Comparison of ENCODE assay signal across 8 cellular contexts in genomic region chr13:51793570-51794273, GRCh38. TPM values are rescaled to one million over a fixed set of nuclear protein-coding genes. Genes with fewer than 3 reads are reported as not detected.
DNase-seq lines count a peak whose midpoint lies in the region; ATAC-seq and TF ChIP-seq lines count a peak whose summit lies in the region.

No MANE protein-coding gene starts in this region.

- no TSS peak for BruUV-seq in A673 (replicated peaks; lab: Mats Ljungman, UMichigan)

- intact Hi-C loops in A673 (cut with micrococcal nuclease; ENCODE audit: unreplicated experiment) = loop anchor here (10.0 kb wide), 1 partner anchor 289 kb away; no protein-coding TSS in a partner anchor
- intact Hi-C loops in esophagus squamous epithelium (cut with DNase I) = no loop called here

- H3K27ac ChIP-seq in A673 (ENCODE audit: low read depth, low read length, poor library complexity, severe bottlenecking) = no peak overlapping the region
- peak overlapping the region; percentile 37 to 65 (median 52) for H3K27ac ChIP-seq in esophagus squamous epithelium

- H3K27me3 ChIP-seq in A673 (replicated peaks; ENCODE audit: insufficient read depth, low read depth, low read length, poor library complexity) = no peaks in the 10 kb centered on the region
- H3K27me3 ChIP-seq in esophagus squamous epithelium = no peaks in the 10 kb centered on the region

- TF ChIP-seq CTCF in A673 (conservative IDR thresholded peaks at IDR 0.05; ENCODE audit: low read depth, low read length) (no peak), esophagus squamous epithelium (IDR thresholded peaks at IDR 0.05) (no peak)

- WGBS in esophagus squamous epithelium, 2 donors = 52% methylated on average over 5 to 6 of the region's 6 CpGs

- H3K4me3 ChIP-seq in A673 (ENCODE audit: low read depth, low read length, poor library complexity, severe bottlenecking) (no peak overlapping the region), esophagus squamous epithelium (no peak overlapping the region)

- peak; percentile 51 for DNase-seq in A673 (ENCODE audit: low spot score)
- DNase-seq in SKM-1 treated with dmso at 0.1 percent for 144 hours (lab: John Stamatoyannopoulos, UW; ENCODE audit: unreplicated experiment) = peak; percentile 89
- DNase-seq in esophagus squamous epithelium (lab: John Stamatoyannopoulos, UW) = no peak
- peak; percentile 52 for DNase-seq in stimulated activated CD4-positive, alpha-beta T cell treated with anti-CD3 and anti-CD28 coated beads, Interleukin-12 subunit alpha, Interleukin-12 subunit beta, amount 100 ng/mL, for 4 hours
- DNase-seq in effector CD8-positive, alpha-beta T cell (lab: John Stamatoyannopoulos, UW) = no peak
- no peak for DNase-seq in NCI-H1048 (lab: John Stamatoyannopoulos, UW)

- ATAC-seq in GM19023 (IDR thresholded peaks at IDR 0.05; ENCODE audit: unreplicated experiment) = peak; percentile 65
- peak; percentile 44 for ATAC-seq in HG03175 (IDR thresholded peaks at IDR 0.05; ENCODE audit: unreplicated experiment)

- H3K36me3 ChIP-seq in A673 (ENCODE audit: insufficient read depth, low read length, poor library complexity, severe bottlenecking) = no peaks in the 10 kb centered on the region
- H3K36me3 ChIP-seq in esophagus squamous epithelium = peaks cover 0 to 24% (median 3%) of the 10 kb centered on the region in 3 donors

- POLR2A ChIA-PET in A673 (lab: Charles Lee; ENCODE audit: low non-redundant PET) = no interaction called here

- H3K4me1 ChIP-seq in A673 (ENCODE audit: insufficient read depth, low read length, poor library complexity, severe bottlenecking) = peaks cover 6% of the 10 kb centered on the region
- H3K4me1 ChIP-seq in esophagus squamous epithelium = peaks cover 0 to 23% (median 8%) of the 10 kb centered on the region in 3 donors

- TF ChIP-seq POLR2A in esophagus squamous epithelium (IDR thresholded peaks at IDR 0.05) = no peak

- no peaks in the 10 kb centered on the region for H3K9me3 ChIP-seq in A673 (ENCODE audit: low read depth, low read length, poor library complexity, severe bottlenecking)
- no peaks in the 10 kb centered on the region for H3K9me3 ChIP-seq in esophagus squamous epithelium

- CTCF ChIA-PET in A673 (lab: Charles Lee) = no interaction called here

RNA-seq across cellular contexts. Expression of gene DHRS12, which starts 10.2 kb away (rescaled TPM):
- 2.8 and 3.1 TPM in 2 replicates for total RNA-seq in A673 (2021)
- total RNA-seq in esophagus squamous epithelium = 10 to 100 TPM in 1 of 4 donors, 1 to 10 TPM in 3; 4.7 to 11.3 (median 7.9) TPM

RNA-seq across cellular contexts. Expression of gene TMEM272, which starts 51.3 kb away (rescaled TPM):
- 0.22 TPM in 1 of 2 replicates, not detected in the other for total RNA-seq in A673 (2021)
- not detected for total RNA-seq in esophagus squamous epithelium

Comparison
In these comparisons a context has a peak if more than half of its experiments do, and no peak if none do; other contexts are left out.
1. DNase-seq: peak in A673 (single experiment), SKM-1 treated with dmso at 0.1 percent for 144 hours (single experiment) and stimulated activated CD4-positive, alpha-beta T cell treated with anti-CD3 and anti-CD28 coated beads, Interleukin-12 subunit alpha, Interleukin-12 subunit beta, amount 100 ng/mL, for 4 hours (single experiment); none in esophagus squamous epithelium (single experiment), effector CD8-positive, alpha-beta T cell (single experiment) and NCI-H1048 (single experiment).